ENCODE assay signal across 1 cellular context in the genomic region with DNA sequence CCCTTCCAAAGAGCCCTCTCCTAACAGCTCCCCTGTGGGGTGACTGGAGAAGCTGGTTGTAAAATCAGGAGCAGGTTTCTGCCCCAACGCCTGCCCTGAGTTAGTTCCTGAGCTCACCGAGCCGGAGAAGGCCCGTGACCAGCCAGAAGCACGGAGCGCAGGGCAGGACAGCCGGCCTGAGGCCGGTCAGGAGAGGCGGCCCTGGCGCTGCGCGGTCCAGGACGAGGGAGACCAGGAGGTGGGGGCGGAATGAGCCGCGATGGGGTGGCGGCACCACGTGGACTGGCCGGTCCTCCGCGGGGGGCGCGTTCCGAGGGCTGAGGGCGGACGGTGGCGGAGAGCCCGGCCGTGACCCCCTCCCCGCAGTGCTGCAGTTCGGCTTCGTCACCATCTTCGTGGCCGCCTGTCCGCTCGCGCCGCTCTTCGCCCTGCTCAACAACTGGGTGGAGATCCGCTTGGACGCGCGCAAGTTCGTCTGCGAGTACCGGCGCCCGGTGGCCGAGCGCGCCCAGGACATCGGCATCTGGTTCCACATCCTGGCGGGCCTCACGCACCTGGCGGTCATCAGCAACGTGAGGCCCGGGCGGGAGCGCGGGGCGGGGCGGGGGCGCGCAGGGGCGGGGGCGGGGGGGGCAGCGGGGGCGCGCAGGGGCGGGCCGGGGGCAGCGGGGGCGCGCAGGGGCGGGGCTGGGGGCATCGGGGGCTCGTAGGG.
A peak's percentile ranks its signal among the peaks of the same experiment; 100 is the strongest.
TF ChIP-seq lines count a peak whose summit lies in the region.

No MANE protein-coding gene starts in this region.

TF ChIP-seq in HepG2, 621 proteins besides CTCF, POLR2A, EP300 and RAD21 (continued from another document and continues in another):
- TF ChIP-seq, protein P1, sequence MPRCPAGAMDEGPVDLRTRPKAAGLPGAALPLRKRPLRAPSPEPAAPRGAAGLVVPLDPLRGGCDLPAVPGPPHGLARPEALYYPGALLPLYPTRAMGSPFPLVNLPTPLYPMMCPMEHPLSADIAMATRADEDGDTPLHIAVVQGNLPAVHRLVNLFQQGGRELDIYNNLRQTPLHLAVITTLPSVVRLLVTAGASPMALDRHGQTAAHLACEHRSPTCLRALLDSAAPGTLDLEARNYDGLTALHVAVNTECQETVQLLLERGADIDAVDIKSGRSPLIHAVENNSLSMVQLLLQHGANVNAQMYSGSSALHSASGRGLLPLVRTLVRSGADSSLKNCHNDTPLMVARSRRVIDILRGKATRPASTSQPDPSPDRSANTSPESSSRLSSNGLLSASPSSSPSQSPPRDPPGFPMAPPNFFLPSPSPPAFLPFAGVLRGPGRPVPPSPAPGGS (CRISPR knock-in tag; IDR thresholded peaks at IDR 0.05): peak; percentile 96
- TF ChIP-seq, protein P2, sequence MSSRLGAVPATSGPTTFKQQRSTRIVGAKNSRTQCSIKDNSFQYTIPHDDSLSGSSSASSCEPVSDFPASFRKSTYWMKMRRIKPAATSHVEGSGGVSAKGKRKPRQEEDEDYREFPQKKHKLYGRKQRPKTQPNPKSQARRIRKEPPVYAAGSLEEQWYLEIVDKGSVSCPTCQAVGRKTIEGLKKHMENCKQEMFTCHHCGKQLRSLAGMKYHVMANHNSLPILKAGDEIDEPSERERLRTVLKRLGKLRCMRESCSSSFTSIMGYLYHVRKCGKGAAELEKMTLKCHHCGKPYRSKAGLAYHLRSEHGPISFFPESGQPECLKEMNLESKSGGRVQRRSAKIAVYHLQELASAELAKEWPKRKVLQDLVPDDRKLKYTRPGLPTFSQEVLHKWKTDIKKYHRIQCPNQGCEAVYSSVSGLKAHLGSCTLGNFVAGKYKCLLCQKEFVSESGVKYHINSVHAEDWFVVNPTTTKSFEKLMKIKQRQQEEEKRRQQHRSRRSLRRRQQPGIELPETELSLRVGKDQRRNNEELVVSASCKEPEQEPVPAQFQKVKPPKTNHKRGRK (CRISPR knock-in tag; IDR thresholded peaks at IDR 0.05): no peak
- TF ChIP-seq XRCC5 (optimal IDR thresholded peaks at IDR 0.05; ENCODE audit: low read length): no peak
- peak; percentile 50; the same call in 1 of the 2 replicates for TF ChIP-seq POGZ (CRISPR knock-in tag; IDR thresholded peaks at IDR 0.05)
- TF ChIP-seq ZNF644 (CRISPR knock-in tag; IDR thresholded peaks at IDR 0.05; ENCODE audit: low read depth): no peak
- TF ChIP-seq ZNF530 (CRISPR knock-in tag; IDR thresholded peaks at IDR 0.05; ENCODE audit: low read depth): no peak
- TF ChIP-seq MBNL3 (CRISPR knock-in tag; conservative IDR thresholded peaks at IDR 0.05): no peak
- TF ChIP-seq WIZ (CRISPR knock-in tag; IDR thresholded peaks at IDR 0.05): peak; percentile 95
- TF ChIP-seq ZNF619 (CRISPR knock-in tag; IDR thresholded peaks at IDR 0.05): no peak
- TF ChIP-seq, protein P3, sequence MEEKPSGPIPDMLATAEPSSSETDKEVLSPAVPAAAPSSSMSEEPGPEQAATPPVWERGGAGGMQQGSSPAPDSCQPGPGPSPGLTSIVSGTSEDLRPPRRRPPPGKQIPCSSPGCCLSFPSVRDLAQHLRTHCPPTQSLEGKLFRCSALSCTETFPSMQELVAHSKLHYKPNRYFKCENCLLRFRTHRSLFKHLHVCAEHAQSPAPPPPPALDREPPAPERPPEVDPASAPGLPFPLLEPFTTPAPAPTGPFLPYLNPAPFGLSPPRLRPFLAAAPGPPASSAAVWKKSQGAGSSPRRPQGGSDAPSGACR (CRISPR knock-in tag; IDR thresholded peaks at IDR 0.05): peak; percentile 90; the same call in 1 of the 2 replicates
- TF ChIP-seq XBP1 (CRISPR knock-in tag; IDR thresholded peaks at IDR 0.05): no peak
- no peak for TF ChIP-seq MEIS2 (CRISPR knock-in tag; IDR thresholded peaks at IDR 0.05)
- TF ChIP-seq ZNF33B (CRISPR knock-in tag; IDR thresholded peaks at IDR 0.05): peak; percentile 87; the same call in 1 of the 2 replicates
- 0 out of 2 replicates have a peak, but pooled peaks have one; percentile 83 for TF ChIP-seq ZNF136 (CRISPR knock-in tag; IDR thresholded peaks at IDR 0.05; ENCODE audit: low read depth)
- peak; percentile 88 for TF ChIP-seq PHF8 (CRISPR knock-in tag; IDR thresholded peaks at IDR 0.05)
- TF ChIP-seq, protein P4, sequence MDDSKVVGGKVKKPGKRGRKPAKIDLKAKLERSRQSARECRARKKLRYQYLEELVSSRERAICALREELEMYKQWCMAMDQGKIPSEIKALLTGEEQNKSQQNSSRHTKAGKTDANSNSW (CRISPR knock-in tag; IDR thresholded peaks at IDR 0.05; ENCODE audit: borderline replicate concordance): no peak; the same call in 1 of the 2 replicates
- 0 out of 2 replicates have a peak, but pooled peaks have one; percentile 66 for TF ChIP-seq RFXAP (CRISPR knock-in tag; IDR thresholded peaks at IDR 0.05; ENCODE audit: borderline replicate concordance)
- no peak for TF ChIP-seq ZNF260 (CRISPR knock-in tag; IDR thresholded peaks at IDR 0.05; ENCODE audit: borderline replicate concordance, low read depth)
- 0 out of 2 replicates have a peak, but pooled peaks have one; percentile 47 for TF ChIP-seq ZNF713 (CRISPR knock-in tag; IDR thresholded peaks at IDR 0.05)
- peak; percentile 29; the same call in 1 of the 2 replicates for TF ChIP-seq ZFP36L1 (CRISPR knock-in tag; IDR thresholded peaks at IDR 0.05)
- no peak for TF ChIP-seq NR2F2 (IDR thresholded peaks at IDR 0.05; ENCODE audit: borderline replicate concordance, low read depth)
- TF ChIP-seq ZNF761 (CRISPR knock-in tag; conservative IDR thresholded peaks at IDR 0.05): peak; percentile 68; the same call in 1 of the 2 replicates
- peak; percentile 85 for TF ChIP-seq ZNF430 (CRISPR knock-in tag; IDR thresholded peaks at IDR 0.05)
- TF ChIP-seq, protein P5, sequence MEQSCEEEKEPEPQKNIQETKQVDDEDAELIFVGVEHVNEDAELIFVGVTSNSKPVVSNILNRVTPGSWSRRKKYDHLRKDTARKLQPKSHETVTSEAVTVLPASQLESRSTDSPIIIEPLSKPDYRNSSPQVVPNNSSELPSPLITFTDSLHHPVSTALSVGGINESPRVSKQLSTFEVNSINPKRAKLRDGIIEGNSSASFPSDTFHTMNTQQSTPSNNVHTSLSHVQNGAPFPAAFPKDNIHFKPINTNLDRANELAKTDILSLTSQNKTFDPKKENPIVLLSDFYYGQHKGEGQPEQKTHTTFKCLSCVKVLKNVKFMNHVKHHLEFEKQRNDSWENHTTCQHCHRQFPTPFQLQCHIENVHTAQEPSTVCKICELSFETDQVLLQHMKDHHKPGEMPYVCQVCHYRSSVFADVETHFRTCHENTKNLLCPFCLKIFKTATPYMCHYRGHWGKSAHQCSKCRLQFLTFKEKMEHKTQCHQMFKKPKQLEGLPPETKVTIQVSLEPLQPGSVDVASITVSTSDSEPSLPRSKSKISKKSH (CRISPR knock-in tag; IDR thresholded peaks at IDR 0.05; ENCODE audit: borderline replicate concordance): peak; percentile 86; the same call in 1 of the 2 replicates
- TF ChIP-seq ZFP90 (CRISPR knock-in tag; IDR thresholded peaks at IDR 0.05; ENCODE audit: borderline replicate concordance): peak; percentile 76; the same call in 1 of the 2 replicates
- TF ChIP-seq, protein P6, sequence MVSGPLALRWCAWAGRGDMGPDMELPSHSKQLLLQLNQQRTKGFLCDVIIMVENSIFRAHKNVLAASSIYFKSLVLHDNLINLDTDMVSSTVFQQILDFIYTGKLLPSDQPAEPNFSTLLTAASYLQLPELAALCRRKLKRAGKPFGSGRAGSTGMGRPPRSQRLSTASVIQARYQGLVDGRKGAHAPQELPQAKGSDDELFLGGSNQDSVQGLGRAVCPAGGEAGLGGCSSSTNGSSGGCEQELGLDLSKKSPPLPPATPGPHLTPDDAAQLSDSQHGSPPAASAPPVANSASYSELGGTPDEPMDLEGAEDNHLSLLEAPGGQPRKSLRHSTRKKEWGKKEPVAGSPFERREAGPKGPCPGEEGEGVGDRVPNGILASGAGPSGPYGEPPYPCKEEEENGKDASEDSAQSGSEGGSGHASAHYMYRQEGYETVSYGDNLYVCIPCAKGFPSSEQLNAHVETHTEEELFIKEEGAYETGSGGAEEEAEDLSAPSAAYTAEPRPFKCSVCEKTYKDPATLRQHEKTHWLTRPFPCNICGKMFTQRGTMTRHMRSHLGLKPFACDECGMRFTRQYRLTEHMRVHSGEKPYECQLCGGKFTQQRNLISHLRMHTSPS (CRISPR knock-in tag; IDR thresholded peaks at IDR 0.05; ENCODE audit: low read depth): peak; percentile 60; the same call in 1 of the 2 replicates
- TF ChIP-seq, protein P7, sequence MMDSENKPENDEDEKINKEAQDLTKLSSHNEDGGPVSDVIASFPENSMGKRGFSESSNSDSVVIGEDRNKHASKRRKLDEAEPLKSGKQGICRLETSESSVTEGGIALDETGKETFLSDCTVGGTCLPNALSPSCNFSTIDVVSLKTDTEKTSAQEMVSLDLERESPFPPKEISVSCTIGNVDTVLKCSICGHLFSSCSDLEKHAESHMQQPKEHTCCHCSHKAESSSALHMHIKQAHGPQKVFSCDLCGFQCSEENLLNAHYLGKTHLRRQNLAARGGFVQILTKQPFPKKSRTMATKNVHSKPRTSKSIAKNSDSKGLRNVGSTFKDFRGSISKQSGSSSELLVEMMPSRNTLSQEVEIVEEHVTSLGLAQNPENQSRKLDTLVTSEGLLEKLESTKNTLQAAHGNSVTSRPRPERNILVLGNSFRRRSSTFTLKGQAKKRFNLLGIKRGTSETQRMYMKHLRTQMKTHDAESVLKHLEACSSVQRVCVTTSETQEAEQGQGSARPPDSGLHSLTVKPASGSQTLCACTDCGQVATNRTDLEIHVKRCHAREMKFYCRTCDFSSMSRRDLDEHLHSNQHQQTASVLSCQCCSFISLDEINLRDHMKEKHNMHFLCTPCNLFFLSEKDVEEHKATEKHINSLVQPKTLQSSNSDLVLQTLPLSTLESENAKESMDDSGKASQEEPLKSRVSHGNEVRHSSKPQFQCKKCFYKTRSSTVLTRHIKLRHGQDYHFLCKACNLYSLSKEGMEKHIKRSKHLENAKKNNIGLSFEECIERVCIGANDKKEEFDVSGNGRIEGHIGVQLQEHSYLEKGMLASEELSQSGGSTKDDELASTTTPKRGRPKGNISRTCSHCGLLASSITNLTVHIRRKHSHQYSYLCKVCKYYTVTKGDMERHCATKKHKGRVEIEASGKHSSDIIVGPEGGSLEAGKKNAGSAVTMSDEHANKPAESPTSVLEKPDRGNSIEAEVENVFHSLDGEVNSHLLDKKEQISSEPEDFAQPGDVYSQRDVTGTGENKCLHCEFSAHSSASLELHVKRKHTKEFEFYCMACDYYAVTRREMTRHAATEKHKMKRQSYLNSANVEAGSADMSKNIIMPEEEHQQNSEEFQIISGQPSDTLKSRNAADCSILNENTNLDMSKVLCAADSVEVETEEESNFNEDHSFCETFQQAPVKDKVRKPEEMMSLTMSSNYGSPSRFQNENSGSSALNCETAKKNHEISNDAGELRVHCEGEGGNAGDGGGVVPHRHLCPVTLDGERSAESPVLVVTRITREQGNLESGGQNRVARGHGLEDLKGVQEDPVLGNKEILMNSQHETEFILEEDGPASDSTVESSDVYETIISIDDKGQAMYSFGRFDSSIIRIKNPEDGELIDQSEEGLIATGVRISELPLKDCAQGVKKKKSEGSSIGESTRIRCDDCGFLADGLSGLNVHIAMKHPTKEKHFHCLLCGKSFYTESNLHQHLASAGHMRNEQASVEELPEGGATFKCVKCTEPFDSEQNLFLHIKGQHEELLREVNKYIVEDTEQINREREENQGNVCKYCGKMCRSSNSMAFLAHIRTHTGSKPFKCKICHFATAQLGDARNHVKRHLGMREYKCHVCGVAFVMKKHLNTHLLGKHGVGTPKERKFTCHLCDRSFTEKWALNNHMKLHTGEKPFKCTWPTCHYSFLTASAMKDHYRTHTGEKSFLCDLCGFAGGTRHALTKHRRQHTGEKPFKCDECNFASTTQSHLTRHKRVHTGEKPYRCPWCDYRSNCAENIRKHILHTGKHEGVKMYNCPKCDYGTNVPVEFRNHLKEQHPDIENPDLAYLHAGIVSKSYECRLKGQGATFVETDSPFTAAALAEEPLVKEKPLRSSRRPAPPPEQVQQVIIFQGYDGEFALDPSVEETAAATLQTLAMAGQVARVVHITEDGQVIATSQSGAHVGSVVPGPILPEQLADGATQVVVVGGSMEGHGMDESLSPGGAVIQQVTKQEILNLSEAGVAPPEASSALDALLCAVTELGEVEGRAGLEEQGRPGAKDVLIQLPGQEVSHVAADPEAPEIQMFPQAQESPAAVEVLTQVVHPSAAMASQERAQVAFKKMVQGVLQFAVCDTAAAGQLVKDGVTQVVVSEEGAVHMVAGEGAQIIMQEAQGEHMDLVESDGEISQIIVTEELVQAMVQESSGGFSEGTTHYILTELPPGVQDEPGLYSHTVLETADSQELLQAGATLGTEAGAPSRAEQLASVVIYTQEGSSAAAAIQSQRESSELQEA (CRISPR knock-in tag; IDR thresholded peaks at IDR 0.05; ENCODE audit: not compliant biosample characterization): peak; percentile 95
- no peak for TF ChIP-seq ZNF138 (CRISPR knock-in tag; IDR thresholded peaks at IDR 0.05; ENCODE audit: low read depth)
- TF ChIP-seq ERF (CRISPR knock-in tag; IDR thresholded peaks at IDR 0.05): peak; percentile 71
- TF ChIP-seq MED8 (CRISPR knock-in tag; IDR thresholded peaks at IDR 0.05; ENCODE audit: insufficient replicate concordance): peak; percentile 83
- peak; percentile 80 for TF ChIP-seq NFKB2 (CRISPR knock-in tag; IDR thresholded peaks at IDR 0.05; ENCODE audit: borderline replicate concordance)
- peak; percentile 24; the same call in 1 of the 2 replicates for TF ChIP-seq NCOA2 (CRISPR knock-in tag; IDR thresholded peaks at IDR 0.05)
- TF ChIP-seq, protein P8, sequence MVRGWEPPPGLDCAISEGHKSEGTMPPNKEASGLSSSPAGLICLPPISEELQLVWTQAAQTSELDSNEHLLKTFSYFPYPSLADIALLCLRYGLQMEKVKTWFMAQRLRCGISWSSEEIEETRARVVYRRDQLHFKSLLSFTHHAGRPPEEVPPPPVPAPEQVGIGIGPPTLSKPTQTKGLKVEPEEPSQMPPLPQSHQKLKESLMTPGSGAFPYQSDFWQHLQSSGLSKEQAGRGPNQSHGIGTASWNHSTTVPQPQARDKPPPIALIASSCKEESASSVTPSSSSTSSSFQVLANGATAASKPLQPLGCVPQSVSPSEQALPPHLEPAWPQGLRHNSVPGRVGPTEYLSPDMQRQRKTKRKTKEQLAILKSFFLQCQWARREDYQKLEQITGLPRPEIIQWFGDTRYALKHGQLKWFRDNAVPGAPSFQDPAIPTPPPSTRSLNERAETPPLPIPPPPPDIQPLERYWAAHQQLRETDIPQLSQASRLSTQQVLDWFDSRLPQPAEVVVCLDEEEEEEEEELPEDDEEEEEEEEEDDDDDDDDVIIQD (CRISPR knock-in tag; IDR thresholded peaks at IDR 0.05; ENCODE audit: low read depth): 0 out of 2 replicates have a peak, but pooled peaks have one; percentile 49
- 0 out of 2 replicates have a peak, but pooled peaks have one; percentile 35 for TF ChIP-seq ZNF550 (CRISPR knock-in tag; IDR thresholded peaks at IDR 0.05; ENCODE audit: borderline replicate concordance)
- peak; percentile 85; the same call in 1 of the 2 replicates for TF ChIP-seq ZNF605 (CRISPR knock-in tag; IDR thresholded peaks at IDR 0.05)
- TF ChIP-seq, protein P9, sequence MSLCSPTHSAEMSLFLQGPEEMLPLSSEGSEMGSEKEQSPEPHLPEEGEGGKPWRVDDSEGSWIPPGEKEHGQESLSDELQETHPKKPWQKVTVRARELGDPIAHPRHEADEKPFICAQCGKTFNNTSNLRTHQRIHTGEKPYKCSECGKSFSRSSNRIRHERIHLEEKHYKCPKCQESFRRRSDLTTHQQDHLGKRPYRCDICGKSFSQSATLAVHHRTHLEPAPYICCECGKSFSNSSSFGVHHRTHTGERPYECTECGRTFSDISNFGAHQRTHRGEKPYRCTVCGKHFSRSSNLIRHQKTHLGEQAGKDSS (CRISPR knock-in tag; IDR thresholded peaks at IDR 0.05; ENCODE audit: borderline replicate concordance, low read depth): peak; percentile 50; the same call in 1 of the 2 replicates
- no peak for TF ChIP-seq ONECUT2 (CRISPR knock-in tag; IDR thresholded peaks at IDR 0.05)
- no peak for TF ChIP-seq ZNF674 (CRISPR knock-in tag; IDR thresholded peaks at IDR 0.05; ENCODE audit: low read depth)
- TF ChIP-seq HNRNPK (IDR thresholded peaks at IDR 0.05; ENCODE audit: low read depth, low read length, poor library complexity, severe bottlenecking): peak; percentile 33
- no peak for TF ChIP-seq NFIB (CRISPR knock-in tag; IDR thresholded peaks at IDR 0.05; ENCODE audit: borderline replicate concordance)
- TF ChIP-seq KDM6A (CRISPR knock-in tag; IDR thresholded peaks at IDR 0.05; ENCODE audit: low read depth): no peak
